Comparison of ENCODE assay signal across 1 cellular context in genomic region chr5:10427978-10428377, GRCh38.
TF ChIP-seq lines count a peak whose summit lies in the region.

No MANE protein-coding gene starts in this region.

TF ChIP-seq in K562, 482 proteins besides CTCF, POLR2A, EP300 and RAD21:
- TF ChIP-seq ATF3 (IDR thresholded peaks at IDR 0.05), result no peak
- no peak for TF ChIP-seq ATF3 (CRISPR knock-in tag; conservative IDR thresholded peaks at IDR 0.05)
- peak; percentile 39; the same call in 1 of the 2 replicates for TF ChIP-seq POLR2AphosphoS5 (IDR thresholded peaks at IDR 0.05; ENCODE audit: control insufficient read depth, insufficient read depth, low read depth, low read length)
- TF ChIP-seq IRF9 (tag; IDR thresholded peaks at IDR 0.05), result no peak
- no peak for TF ChIP-seq ZNF780A (CRISPR knock-in tag; IDR thresholded peaks at IDR 0.05)
- no peak for TF ChIP-seq KDM4B (IDR thresholded peaks at IDR 0.05; ENCODE audit: borderline replicate concordance in 2 of 2, low read depth in 1 of 2)
- no peak for TF ChIP-seq MEIS2 (IDR thresholded peaks at IDR 0.05; ENCODE audit: partially characterized antibody)
- no peak for TF ChIP-seq ZNF395 (CRISPR knock-in tag; IDR thresholded peaks at IDR 0.05)
- TF ChIP-seq CBFA2T2 (conservative IDR thresholded peaks at IDR 0.05), result no peak
